In the genomic region with DNA sequence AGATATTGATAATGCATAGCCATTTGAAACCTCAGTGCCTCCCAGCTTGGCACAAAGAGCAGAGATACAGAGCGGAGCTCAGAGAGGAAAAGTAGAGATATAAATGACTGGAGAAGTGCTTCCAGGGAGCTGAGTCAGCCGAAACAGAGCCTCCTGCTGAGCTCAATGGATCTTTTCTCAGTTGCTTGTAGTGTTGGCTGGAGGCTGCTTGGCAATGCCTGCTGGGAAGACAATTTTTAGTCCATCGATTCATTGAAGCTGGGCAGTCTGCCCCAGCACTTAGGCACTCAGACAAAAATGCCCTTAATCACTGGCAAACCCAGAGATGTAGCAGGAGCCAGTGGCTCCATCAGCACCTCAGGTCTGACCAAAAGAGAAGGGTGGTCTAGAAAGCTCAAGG, we compare ENCODE assay signal across 14 cellular contexts.
DNase-seq lines count a peak whose midpoint lies in the region; ATAC-seq and TF ChIP-seq lines count a peak whose summit lies in the region.
"Had no signal": no experiment of that assay in that cellular context is flagged by ENCODE, and none has a peak within 500 bp of the region (broad histone marks: within the 10 kb centered on the region; RNA-seq: fewer than 3 reads in every experiment).

No MANE protein-coding gene starts in this region.

- no peak overlapping the region for H3K4me3 ChIP-seq in fibroblast of pulmonary artery (replicated peaks; ENCODE audit: low read depth, low read length)
- H3K4me3 ChIP-seq: adrenal gland, skin epidermis had no signal

- TF ChIP-seq CTCF in fibroblast of pulmonary artery (IDR thresholded peaks at IDR 0.05; ENCODE audit: low read length, missing control alignments) (no peak), nephron (IDR thresholded peaks at IDR 0.05; ENCODE audit: unreplicated experiment in 3 of 3) (no peak), GM13977 (IDR thresholded peaks at IDR 0.05; ENCODE audit: extremely low read depth, insufficient read depth, missing control alignments) (no peak)

- ATAC-seq in SK-N-SH treated with all-trans-retinoic acid at 6 μM for 48 hours (peak; percentile 40), HG02610 (IDR thresholded peaks at IDR 0.05; ENCODE audit: unreplicated experiment) (no peak), GM18502 (IDR thresholded peaks at IDR 0.05; ENCODE audit: poor library complexity, unreplicated experiment) (no peak)

- in situ Hi-C loops in GM13977 (cut with MboI; ENCODE audit: low pct_unique_long_range_greater_than_20kb, low sequenced_read_pairs, unreplicated experiment) = no loop called here

- peaks cover 39% of the 10 kb centered on the region for H3K4me1 Mint-ChIP-seq in nephron

- no peaks in the 10 kb centered on the region for H3K36me3 Mint-ChIP-seq in nephron (ENCODE audit: low read depth)

- H3K4me3 Mint-ChIP-seq in nephron = no peak overlapping the region
- H3K4me3 Mint-ChIP-seq: B cell had no signal

- no peaks in the 10 kb centered on the region for H3K9me3 Mint-ChIP-seq in nephron

- H3K27me3 Mint-ChIP-seq in nephron (ENCODE audit: low read depth) = no peaks in the 10 kb centered on the region
- H3K27me3 Mint-ChIP-seq: B cell had no signal

- DNase-seq in C1 segment of cervical spinal cord (lab: John Stamatoyannopoulos, UW) (peak in 12 of 14 donors; percentile 1 to 77 (median 44)), fibroblast of pulmonary artery (ENCODE audit: low read depth) (peak; percentile 16), GM13977 (ENCODE audit: low spot score) (no peak), GF-D8 (lab: John Stamatoyannopoulos, UW) (no peak)
- DNase-seq: H7, Karpas-422, NCI-H524 had no signal

- H3K27ac Mint-ChIP-seq in nephron = peak overlapping the region in 2 of 3 experiments; percentile 3 to 40
- H3K27ac Mint-ChIP-seq: B cell had no signal

TF ChIP-seq in SK-N-SH treated with all-trans-retinoic acid at 6 μM for 48 hours, 23 proteins besides CTCF, POLR2A, EP300 and RAD21:
- TF ChIP-seq OSR1 (CRISPR knock-in tag; IDR thresholded peaks at IDR 0.05) = no peak
- TF ChIP-seq, protein P1, sequence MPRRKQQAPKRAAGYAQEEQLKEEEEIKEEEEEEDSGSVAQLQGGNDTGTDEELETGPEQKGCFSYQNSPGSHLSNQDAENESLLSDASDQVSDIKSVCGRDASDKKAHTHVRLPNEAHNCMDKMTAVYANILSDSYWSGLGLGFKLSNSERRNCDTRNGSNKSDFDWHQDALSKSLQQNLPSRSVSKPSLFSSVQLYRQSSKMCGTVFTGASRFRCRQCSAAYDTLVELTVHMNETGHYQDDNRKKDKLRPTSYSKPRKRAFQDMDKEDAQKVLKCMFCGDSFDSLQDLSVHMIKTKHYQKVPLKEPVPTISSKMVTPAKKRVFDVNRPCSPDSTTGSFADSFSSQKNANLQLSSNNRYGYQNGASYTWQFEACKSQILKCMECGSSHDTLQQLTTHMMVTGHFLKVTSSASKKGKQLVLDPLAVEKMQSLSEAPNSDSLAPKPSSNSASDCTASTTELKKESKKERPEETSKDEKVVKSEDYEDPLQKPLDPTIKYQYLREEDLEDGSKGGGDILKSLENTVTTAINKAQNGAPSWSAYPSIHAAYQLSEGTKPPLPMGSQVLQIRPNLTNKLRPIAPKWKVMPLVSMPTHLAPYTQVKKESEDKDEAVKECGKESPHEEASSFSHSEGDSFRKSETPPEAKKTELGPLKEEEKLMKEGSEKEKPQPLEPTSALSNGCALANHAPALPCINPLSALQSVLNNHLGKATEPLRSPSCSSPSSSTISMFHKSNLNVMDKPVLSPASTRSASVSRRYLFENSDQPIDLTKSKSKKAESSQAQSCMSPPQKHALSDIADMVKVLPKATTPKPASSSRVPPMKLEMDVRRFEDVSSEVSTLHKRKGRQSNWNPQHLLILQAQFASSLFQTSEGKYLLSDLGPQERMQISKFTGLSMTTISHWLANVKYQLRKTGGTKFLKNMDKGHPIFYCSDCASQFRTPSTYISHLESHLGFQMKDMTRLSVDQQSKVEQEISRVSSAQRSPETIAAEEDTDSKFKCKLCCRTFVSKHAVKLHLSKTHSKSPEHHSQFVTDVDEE (CRISPR knock-in tag; IDR thresholded peaks at IDR 0.05) = no peak
- TF ChIP-seq RARB (CRISPR knock-in tag; IDR thresholded peaks at IDR 0.05) = no peak
- TF ChIP-seq ZFP3 (CRISPR knock-in tag; IDR thresholded peaks at IDR 0.05) = no peak
- no peak for TF ChIP-seq ZNF8 (CRISPR knock-in tag; IDR thresholded peaks at IDR 0.05)
- TF ChIP-seq GLIS3 (CRISPR knock-in tag; IDR thresholded peaks at IDR 0.05) = no peak
- TF ChIP-seq, protein P2, sequence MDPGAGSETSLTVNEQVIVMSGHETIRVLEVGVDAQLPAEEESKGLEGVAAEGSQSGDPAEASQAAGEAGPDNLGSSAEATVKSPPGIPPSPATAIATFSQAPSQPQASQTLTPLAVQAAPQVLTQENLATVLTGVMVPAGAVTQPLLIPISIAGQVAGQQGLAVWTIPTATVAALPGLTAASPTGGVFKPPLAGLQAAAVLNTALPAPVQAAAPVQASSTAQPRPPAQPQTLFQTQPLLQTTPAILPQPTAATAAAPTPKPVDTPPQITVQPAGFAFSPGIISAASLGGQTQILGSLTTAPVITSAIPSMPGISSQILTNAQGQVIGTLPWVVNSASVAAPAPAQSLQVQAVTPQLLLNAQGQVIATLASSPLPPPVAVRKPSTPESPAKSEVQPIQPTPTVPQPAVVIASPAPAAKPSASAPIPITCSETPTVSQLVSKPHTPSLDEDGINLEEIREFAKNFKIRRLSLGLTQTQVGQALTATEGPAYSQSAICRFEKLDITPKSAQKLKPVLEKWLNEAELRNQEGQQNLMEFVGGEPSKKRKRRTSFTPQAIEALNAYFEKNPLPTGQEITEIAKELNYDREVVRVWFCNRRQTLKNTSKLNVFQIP (CRISPR knock-in tag; IDR thresholded peaks at IDR 0.05; ENCODE audit: borderline replicate concordance, low read depth) = no peak
- TF ChIP-seq ZC3H10 (CRISPR knock-in tag; IDR thresholded peaks at IDR 0.05) = no peak
- no peak for TF ChIP-seq ZNF565 (CRISPR knock-in tag; conservative IDR thresholded peaks at IDR 0.05; ENCODE audit: low read depth)

Comparison
In these comparisons a context has a peak if more than half of its experiments do, and no peak if none do; other contexts are left out.
1. DNase-seq: peak in C1 segment of cervical spinal cord (12 of 14) and fibroblast of pulmonary artery (single experiment); none in GM13977 (single experiment) and GF-D8 (single experiment).